In genomic region chr1:226100436-226101347, GRCh38 we compare ENCODE assay signal across 8 cellular contexts. TPM values are rescaled to one million over a fixed set of nuclear protein-coding genes. Genes with fewer than 3 reads are reported as not detected.
DNase-seq lines count a peak whose midpoint lies in the region; FAIRE-seq and TF ChIP-seq lines count a peak whose summit lies in the region.

No MANE protein-coding gene starts in this region.

- no peaks in the 10 kb centered on the region for H3K9me3 ChIP-seq in fibroblast of lung (ENCODE audit: control insufficient read depth, insufficient read depth, low read depth, low read length)
- no peaks in the 10 kb centered on the region for H3K9me3 ChIP-seq in neural cell (ENCODE audit: low read length)

- H3K9ac ChIP-seq in fibroblast of lung (ENCODE audit: insufficient read depth, low read length) (no peak overlapping the region), neural cell (ENCODE audit: low read length) (no peak overlapping the region)

- H2AFZ ChIP-seq in fibroblast of lung (ENCODE audit: low read length) (no peak overlapping the region), neural cell (ENCODE audit: low read depth, low read length) (no peak overlapping the region)

- H3K4me2 ChIP-seq in fibroblast of lung (ENCODE audit: extremely low read depth, insufficient read depth, low read length) (peak overlapping the region; percentile 92), neural cell (ENCODE audit: low read length) (peak overlapping the region; percentile 47)

- H4K20me1 ChIP-seq in fibroblast of lung (ENCODE audit: control insufficient read depth, extremely low read depth, insufficient read depth, low read length) (no peaks in the 10 kb centered on the region), neural cell (ENCODE audit: insufficient read depth) (no peaks in the 10 kb centered on the region)

- DNase-seq in D721Med (ENCODE audit: insufficient read length, low spot score): peak; percentile 89
- peak in 1 of 2 experiments; percentile 25 for DNase-seq in HL-60 (ENCODE audit: low read depth in 1 of 2, low spot score in 1 of 2)
- peak; percentile 69 for DNase-seq in activated CD8-positive, alpha-beta memory T cell treated with anti-CD3 and anti-CD28 coated beads, Interleukin-2, amount 50 U/mL, for 48 hours
- DNase-seq in fibroblast of lung (ENCODE audit: low read depth in 2 of 2): peak; percentile 55 to 60
- DNase-seq in RKO (ENCODE audit: low spot score): no peak
- DNase-seq in NCI-H2171 treated with DMSO at 0.1 percent for 48 hours (lab: John Stamatoyannopoulos, UW): no peak
- no peak for DNase-seq in glomerular visceral epithelial cell (ENCODE audit: extremely low spot score)

- no peak for TF ChIP-seq CTCF in D721Med (IDR thresholded peaks at IDR 0.05; ENCODE audit: insufficient read depth, missing control alignments)
- TF ChIP-seq CTCF in HL-60 (IDR thresholded peaks at IDR 0.05; ENCODE audit: insufficient read depth, low read length): no peak
- TF ChIP-seq CTCF in fibroblast of lung (conservative IDR thresholded peaks at IDR 0.05 in 1 of 2, IDR thresholded peaks at IDR 0.05 in 1 of 2; ENCODE audit: low read depth in 1 of 2, low read length in 2 of 2): no peak
- no peak for TF ChIP-seq CTCF in neural cell (IDR thresholded peaks at IDR 0.05; ENCODE audit: poor library complexity, severe bottlenecking)

- H3K27ac ChIP-seq in HL-60 (replicated peaks): no peak overlapping the region
- H3K27ac ChIP-seq in fibroblast of lung (ENCODE audit: insufficient read depth, low read length): no peak overlapping the region
- no peak overlapping the region for H3K27ac ChIP-seq in neural cell (ENCODE audit: low read length)

- no peaks in the 10 kb centered on the region for H3K9me2 ChIP-seq in neural cell (ENCODE audit: insufficient read depth, low read length)

- TF ChIP-seq EP300 in neural cell (conservative IDR thresholded peaks at IDR 0.05; ENCODE audit: poor library complexity, severe bottlenecking): no peak

- no peak for FAIRE-seq in D721Med (lab: Jason Lieb, UNC)

- H3K79me2 ChIP-seq in fibroblast of lung (ENCODE audit: control insufficient read depth, insufficient read depth, low read length) (no peaks in the 10 kb centered on the region), neural cell (replicated peaks; ENCODE audit: insufficient read depth, low read length) (no peaks in the 10 kb centered on the region)

- no peaks in the 10 kb centered on the region for H3F3A ChIP-seq in neural cell (ENCODE audit: insufficient read depth, low read length, poor library complexity, severe bottlenecking)

- H3K4me1 ChIP-seq in fibroblast of lung (ENCODE audit: control insufficient read depth, extremely low read depth, insufficient read depth, low read length): no peaks in the 10 kb centered on the region

- H3K4me3 ChIP-seq in HL-60 (replicated peaks; ENCODE audit: insufficient read depth, low read length) (peak overlapping the region; percentile 51), fibroblast of lung (replicated peaks in 1 of 4; ENCODE audit: control extremely low read depth in 1 of 4, insufficient read depth in 1 of 4, low read depth in 3 of 4, low read length in 4 of 4) (peak overlapping the region; percentile 45 to 56 (median 50)), neural cell (ENCODE audit: low read length) (peak overlapping the region; percentile 46)

- H3K36me3 ChIP-seq in fibroblast of lung (ENCODE audit: control insufficient read depth, insufficient read depth, low read length): no peaks in the 10 kb centered on the region
- no peaks in the 10 kb centered on the region for H3K36me3 ChIP-seq in neural cell (ENCODE audit: insufficient read depth, low read length)

- H3K27me3 ChIP-seq in HL-60 (ENCODE audit: insufficient read depth, poor library complexity, severe bottlenecking) (no peaks in the 10 kb centered on the region), fibroblast of lung (ENCODE audit: control insufficient read depth, insufficient read depth, low read length) (peaks cover 3% of the 10 kb centered on the region), neural cell (ENCODE audit: insufficient read depth, low read depth, low read length) (no peaks in the 10 kb centered on the region)

- TF ChIP-seq RAD21 in neural cell (conservative IDR thresholded peaks at IDR 0.05): no peak

TF ChIP-seq in neural cell, 6 proteins besides CTCF, POLR2A, EP300 and RAD21:
- TF ChIP-seq, protein P1, sequence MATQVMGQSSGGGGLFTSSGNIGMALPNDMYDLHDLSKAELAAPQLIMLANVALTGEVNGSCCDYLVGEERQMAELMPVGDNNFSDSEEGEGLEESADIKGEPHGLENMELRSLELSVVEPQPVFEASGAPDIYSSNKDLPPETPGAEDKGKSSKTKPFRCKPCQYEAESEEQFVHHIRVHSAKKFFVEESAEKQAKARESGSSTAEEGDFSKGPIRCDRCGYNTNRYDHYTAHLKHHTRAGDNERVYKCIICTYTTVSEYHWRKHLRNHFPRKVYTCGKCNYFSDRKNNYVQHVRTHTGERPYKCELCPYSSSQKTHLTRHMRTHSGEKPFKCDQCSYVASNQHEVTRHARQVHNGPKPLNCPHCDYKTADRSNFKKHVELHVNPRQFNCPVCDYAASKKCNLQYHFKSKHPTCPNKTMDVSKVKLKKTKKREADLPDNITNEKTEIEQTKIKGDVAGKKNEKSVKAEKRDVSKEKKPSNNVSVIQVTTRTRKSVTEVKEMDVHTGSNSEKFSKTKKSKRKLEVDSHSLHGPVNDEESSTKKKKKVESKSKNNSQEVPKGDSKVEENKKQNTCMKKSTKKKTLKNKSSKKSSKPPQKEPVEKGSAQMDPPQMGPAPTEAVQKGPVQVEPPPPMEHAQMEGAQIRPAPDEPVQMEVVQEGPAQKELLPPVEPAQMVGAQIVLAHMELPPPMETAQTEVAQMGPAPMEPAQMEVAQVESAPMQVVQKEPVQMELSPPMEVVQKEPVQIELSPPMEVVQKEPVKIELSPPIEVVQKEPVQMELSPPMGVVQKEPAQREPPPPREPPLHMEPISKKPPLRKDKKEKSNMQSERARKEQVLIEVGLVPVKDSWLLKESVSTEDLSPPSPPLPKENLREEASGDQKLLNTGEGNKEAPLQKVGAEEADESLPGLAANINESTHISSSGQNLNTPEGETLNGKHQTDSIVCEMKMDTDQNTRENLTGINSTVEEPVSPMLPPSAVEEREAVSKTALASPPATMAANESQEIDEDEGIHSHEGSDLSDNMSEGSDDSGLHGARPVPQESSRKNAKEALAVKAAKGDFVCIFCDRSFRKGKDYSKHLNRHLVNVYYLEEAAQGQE (IDR thresholded peaks at IDR 0.05; ENCODE audit: borderline replicate concordance): no peak
- TF ChIP-seq POLR2AphosphoS5 (IDR thresholded peaks at IDR 0.05) (no peak), TAF1 (IDR thresholded peaks at IDR 0.05; ENCODE audit: low read depth) (no peak), SMC3 (conservative IDR thresholded peaks at IDR 0.05; ENCODE audit: poor library complexity) (no peak), EZH2 (IDR thresholded peaks at IDR 0.05; ENCODE audit: borderline replicate concordance, insufficient read depth, low read length, poor library complexity, severe bottlenecking) (no peak), MXI1 (conservative IDR thresholded peaks at IDR 0.05; ENCODE audit: poor library complexity, severe bottlenecking) (no peak)

RNA-seq across cellular contexts. Expression of gene H3-3A, which starts 38.2 kb away (rescaled TPM):
- total RNA-seq in fibroblast of lung: 86.2 and 105 TPM in 2 replicates
- 285 and 312 TPM in 2 replicates for polyA plus RNA-seq in fibroblast of lung
- polyA plus RNA-seq in fibroblast of lung (2012): 315 and 365 TPM in 2 replicates
- polyA minus RNA-seq in fibroblast of lung (ENCODE audit: low replicate concordance): 0.37 and 8.7 TPM in 2 replicates
- polyA plus RNA-seq in neural cell: 2,069 and 2,124 TPM in 2 replicates
- polyA minus RNA-seq in neural cell: 654 and 729 TPM in 2 replicates

Comparison
In these comparisons a context has a peak if more than half of its experiments do, and no peak if none do; other contexts are left out.
1. DNase-seq: peak in D721Med (single experiment), activated CD8-positive, alpha-beta memory T cell treated with anti-CD3 and anti-CD28 coated beads, Interleukin-2, amount 50 U/mL, for 48 hours (single experiment) and fibroblast of lung (2 of 2); none in RKO (single experiment), NCI-H2171 treated with DMSO at 0.1 percent for 48 hours (single experiment) and glomerular visceral epithelial cell (single experiment).
2. Peak in every context shown above with its lines, with median percentiles within 50 percentile points of each other: H3K4me3 ChIP-seq.